11 cellular contexts compared by ENCODE assay signal in genomic region chr1:65688215-65688566, GRCh38.
DNase-seq lines count a peak whose midpoint lies in the region; ATAC-seq, FAIRE-seq and TF ChIP-seq lines count a peak whose summit lies in the region.
"Had no signal": no experiment of that assay in that cellular context is flagged by ENCODE, and none has a peak within 500 bp of the region (broad histone marks: within the 10 kb centered on the region; RNA-seq: fewer than 3 reads in every experiment).

No MANE protein-coding gene starts in this region.

- no peaks in the 10 kb centered on the region for H3K79me1 ChIP-seq in mesenchymal stem cell (replicated peaks; ENCODE audit: low read length, poor library complexity, severe bottlenecking)

- intact Hi-C loops in HepG2 (cut with micrococcal nuclease; ENCODE audit: unreplicated experiment): no loop called here
- intact Hi-C loops in right lobe of liver (cut with DNase I): loop anchor here (5.0 to 10.0 kb wide), 2 partner anchors 253 to 471 kb away; no protein-coding TSS in a partner anchor

- H3K27me3 ChIP-seq in HepG2 (ENCODE audit: control insufficient read depth in 1 of 2, insufficient read depth in 2 of 2, low read length in 2 of 2) (peaks cover 0 to 8% of the 10 kb centered on the region in 2 experiments; a peak in 2 of 5 replicates), right lobe of liver (no peaks in the 10 kb centered on the region), mesenchymal stem cell (ENCODE audit: control insufficient read depth in 1 of 2, insufficient read depth in 1 of 2, low read length in 2 of 2) (no peaks in the 10 kb centered on the region)

- H3K9me3 ChIP-seq in HepG2 (ENCODE audit: low read length): no peaks in the 10 kb centered on the region
- no peaks in the 10 kb centered on the region for H3K9me3 ChIP-seq in right lobe of liver
- peaks cover 8% of the 10 kb centered on the region for H3K9me3 ChIP-seq in mesodermal cell (ENCODE audit: control insufficient read depth, low read length)
- no peaks in the 10 kb centered on the region for H3K9me3 ChIP-seq in mesenchymal stem cell (ENCODE audit: control insufficient read depth, low read length)

- H3K23ac ChIP-seq in mesenchymal stem cell (ENCODE audit: low read length in 2 of 2): no peak overlapping the region

- H2AFZ ChIP-seq in HepG2 (ENCODE audit: low read length) (no peak overlapping the region), mesenchymal stem cell (ENCODE audit: low read depth, low read length) (no peak overlapping the region)

- H3K36me3 ChIP-seq in HepG2 (replicated peaks in 1 of 2; ENCODE audit: control insufficient read depth in 1 of 2, insufficient read depth in 2 of 2, low read length in 2 of 2) (no peaks in the 10 kb centered on the region), right lobe of liver (no peaks in the 10 kb centered on the region), mesodermal cell (ENCODE audit: control insufficient read depth, insufficient read depth, low read length) (no peaks in the 10 kb centered on the region), mesenchymal stem cell (ENCODE audit: control insufficient read depth in 1 of 2, insufficient read depth in 2 of 2, low read depth in 1 of 2, low read length in 2 of 2) (no peaks in the 10 kb centered on the region)

- H4K20me1 ChIP-seq in HepG2 (ENCODE audit: insufficient read depth, low read length): no peaks in the 10 kb centered on the region

- 3% methylated on average over 4 of the region's 4 CpGs for WGBS in HepG2 (ENCODE audit: low lambda C conversion rate)
- 68% methylated on average over 4 of the region's 4 CpGs for WGBS in right lobe of liver (ENCODE audit: insufficient coverage, low coverage, low lambda C conversion rate, missing lambda C conversion rate)
- WGBS in mesodermal cell (ENCODE audit: insufficient coverage in 2 of 2), 2 experiments: 85 to 100% methylated on average over 2 to 4 of the region's 4 CpGs
- WGBS in mesenchymal stem cell: 56% methylated on average over 4 of the region's 4 CpGs

- FAIRE-seq in HepG2 (lab: Jason Lieb, UNC): no peak
- FAIRE-seq: D721Med had no signal

- in situ Hi-C loops in HepG2 (cut with HindIII; ENCODE audit: extremely low pct_ligation_motif_present, low pct_unique_long_range_greater_than_20kb): loop anchor here (5.0 to 25.0 kb wide), 3 partner anchors 251 to 626 kb away; no protein-coding TSS in a partner anchor

- no peak overlapping the region for H2BK12ac ChIP-seq in mesenchymal stem cell (ENCODE audit: low read length in 2 of 2)

- TF ChIP-seq CTCF in HepG2 (CRISPR knock-in tag; IDR thresholded peaks at IDR 0.05) (no peak), right lobe of liver (IDR thresholded peaks at IDR 0.05) (no peak), VCaP (conservative IDR thresholded peaks at IDR 0.05) (no peak)

- H3K4me1 ChIP-seq in HepG2 (ENCODE audit: insufficient read depth, low read length) (peaks cover 34% of the 10 kb centered on the region), right lobe of liver (peaks cover 0 to 7% (median 0%) of the 10 kb centered on the region in 4 donors), mesodermal cell (ENCODE audit: control insufficient read depth, insufficient read depth, low read length, poor library complexity, severe bottlenecking) (peaks cover 17% of the 10 kb centered on the region), mesenchymal stem cell (ENCODE audit: control insufficient read depth, insufficient read depth, low read depth, low read length) (no peaks in the 10 kb centered on the region)

- TF ChIP-seq POLR2A in HepG2 (IDR thresholded peaks at IDR 0.05; ENCODE audit: insufficient read depth in 1 of 2, low read depth in 2 of 2, low read length in 2 of 2) (no peak), right lobe of liver (IDR thresholded peaks at IDR 0.05) (no peak)

- no peak overlapping the region for H2BK15ac ChIP-seq in mesenchymal stem cell (ENCODE audit: low read depth, poor library complexity, severe bottlenecking)

- H2BK5ac ChIP-seq in mesenchymal stem cell (ENCODE audit: low read depth, low read length, poor library complexity, severe bottlenecking): no peak overlapping the region

- H3K18ac ChIP-seq in mesenchymal stem cell (ENCODE audit: low read depth in 1 of 2, low read length in 2 of 2): no peak overlapping the region

- H4K8ac ChIP-seq in mesenchymal stem cell (ENCODE audit: low read length): no peak overlapping the region

- no peak overlapping the region for H3K4ac ChIP-seq in mesenchymal stem cell (ENCODE audit: low read depth in 1 of 2, low read length in 2 of 2)

- no peak overlapping the region for H2AK5ac ChIP-seq in mesenchymal stem cell (ENCODE audit: low read length, severe bottlenecking)

- H3K4me3 ChIP-seq in HepG2 (replicated peaks in 1 of 3; ENCODE audit: insufficient read depth in 1 of 3, low read depth in 2 of 3, low read length in 3 of 3): peak overlapping the region in 1 of 3 experiments; percentile 26; a peak in 1 of 6 replicates
- H3K4me3 ChIP-seq in right lobe of liver: no peak overlapping the region
- no peak overlapping the region for H3K4me3 ChIP-seq in mesodermal cell (ENCODE audit: extremely low read depth, insufficient read depth, low read length, poor library complexity, severe bottlenecking)
- H3K4me3 ChIP-seq in mesenchymal stem cell (ENCODE audit: insufficient read depth in 1 of 2, low read depth in 1 of 2, low read length in 2 of 2): no peak overlapping the region
- H3K4me3 ChIP-seq: GM23248 had no signal

- H4K91ac ChIP-seq in mesenchymal stem cell (ENCODE audit: low read length): no peak overlapping the region

- TF ChIP-seq RAD21 in HepG2 (CRISPR knock-in tag; IDR thresholded peaks at IDR 0.05): no peak

- no TSS peak for BruUV-seq in HepG2 (replicated peaks; lab: Mats Ljungman, UMichigan)

- CTCF ChIA-PET in HepG2 (lab: Yijun Ruan, JAX; ENCODE audit: low intra/inter-chr PET ratio, low total read pairs): interaction anchor here (0.7 to 2.6 kb wide), 6 partner anchors 257 to 629 kb away, joined by 3 to 20 read pairs (median 4); no protein-coding TSS in a partner anchor

- ATAC-seq in HepG2 (peak; percentile 68), right lobe of liver (no peak), HG03196 (IDR thresholded peaks at IDR 0.05; ENCODE audit: unreplicated experiment) (no peak)

- H2BK120ac ChIP-seq in mesenchymal stem cell (ENCODE audit: low read depth, low read length): no peak overlapping the region

- no peaks in the 10 kb centered on the region for H3K79me2 ChIP-seq in HepG2 (ENCODE audit: insufficient read depth, low read length)

- H3K4me2 ChIP-seq in HepG2 (ENCODE audit: low read depth, low read length) (peak overlapping the region; percentile 51), mesenchymal stem cell (ENCODE audit: low read length, poor library complexity, severe bottlenecking) (no peak overlapping the region)

- H3K27ac ChIP-seq in HepG2 (ENCODE audit: extremely low read length, insufficient read depth, low read length) (peak overlapping the region; percentile 35), right lobe of liver (no peak overlapping the region), VCaP (peak overlapping the region; percentile 51), mesodermal cell (ENCODE audit: low read depth, low read length, severe bottlenecking) (peak overlapping the region; percentile 73), mesenchymal stem cell (ENCODE audit: low read length, poor library complexity, severe bottlenecking) (no peak overlapping the region)
- H3K27ac ChIP-seq: GM23248 had no signal

- no peak for DNase-seq in HepG2 (ENCODE audit: low spot score)
- DNase-seq in right lobe of liver: no peak
- DNase-seq in globus pallidus (ENCODE audit: low spot score): no peak
- no peak for DNase-seq in mesenchymal stem cell
- no peak for DNase-seq in cerebellar nuclear complex (lab: John Stamatoyannopoulos, UW)
- DNase-seq: GF-D8 had no signal

- H3K9ac ChIP-seq in HepG2 (ENCODE audit: insufficient read depth, low read depth, low read length) (no peak overlapping the region), mesenchymal stem cell (ENCODE audit: low read length) (no peak overlapping the region)
- H3K9ac ChIP-seq: GM23248 had no signal

- no peak for TF ChIP-seq EP300 in HepG2 (IDR thresholded peaks at IDR 0.05; ENCODE audit: low read depth in 2 of 2, low read length in 2 of 2)
- TF ChIP-seq EP300 in HepG2 (CRISPR knock-in tag; IDR thresholded peaks at IDR 0.05; ENCODE audit: borderline replicate concordance): no peak

- H3K14ac ChIP-seq in mesenchymal stem cell (ENCODE audit: low read length in 2 of 2): no peak overlapping the region

- POLR2A ChIA-PET in HepG2 (lab: Yijun Ruan, JAX): interaction anchor here (1.7 kb wide), 1 partner anchor 268 kb away, joined by 5 read pairs; the partner anchor contains the start of genes LEPR and LEPROT

TF ChIP-seq in HepG2, 621 proteins besides CTCF, POLR2A, EP300 and RAD21 (continues in another document):
- TF ChIP-seq ZFAT (CRISPR knock-in tag; conservative IDR thresholded peaks at IDR 0.05) (0 out of 2 replicates have a peak, but pooled peaks have one; percentile 26), SOX6 (IDR thresholded peaks at IDR 0.05) (no peak), SOX6 (CRISPR knock-in tag; IDR thresholded peaks at IDR 0.05) (peak; percentile 42; the same call in 1 of the 2 replicates), RNF219 (CRISPR knock-in tag; IDR thresholded peaks at IDR 0.05) (no peak)

Comparison
In these comparisons a context has a peak if more than half of its experiments do, and no peak if none do; other contexts are left out.
1. H3K27ac ChIP-seq: peak in HepG2 (single experiment), VCaP (single experiment) and mesodermal cell (single experiment); none in right lobe of liver (0 of 3) and mesenchymal stem cell (single experiment).